7 cellular contexts compared by ENCODE assay signal in genomic region chr9:103281126-103281525, GRCh38.
"Had no signal": no experiment of that assay in that cellular context is flagged by ENCODE, and none has a peak within 500 bp of the region (broad histone marks: within the 10 kb centered on the region; RNA-seq: fewer than 3 reads in every experiment).

No MANE protein-coding gene starts in this region.

- H3K4me3 ChIP-seq: GM23248, K562 had no signal

- ATAC-seq: K562 had no signal

- DNase-seq: GM23248, GOT3, H7, HCEC 1CT, IMR-90, KG1 had no signal

- H3K27ac ChIP-seq: GM23248 had no signal
